ENCODE assay signal across 9 cellular contexts in the genomic region with DNA sequence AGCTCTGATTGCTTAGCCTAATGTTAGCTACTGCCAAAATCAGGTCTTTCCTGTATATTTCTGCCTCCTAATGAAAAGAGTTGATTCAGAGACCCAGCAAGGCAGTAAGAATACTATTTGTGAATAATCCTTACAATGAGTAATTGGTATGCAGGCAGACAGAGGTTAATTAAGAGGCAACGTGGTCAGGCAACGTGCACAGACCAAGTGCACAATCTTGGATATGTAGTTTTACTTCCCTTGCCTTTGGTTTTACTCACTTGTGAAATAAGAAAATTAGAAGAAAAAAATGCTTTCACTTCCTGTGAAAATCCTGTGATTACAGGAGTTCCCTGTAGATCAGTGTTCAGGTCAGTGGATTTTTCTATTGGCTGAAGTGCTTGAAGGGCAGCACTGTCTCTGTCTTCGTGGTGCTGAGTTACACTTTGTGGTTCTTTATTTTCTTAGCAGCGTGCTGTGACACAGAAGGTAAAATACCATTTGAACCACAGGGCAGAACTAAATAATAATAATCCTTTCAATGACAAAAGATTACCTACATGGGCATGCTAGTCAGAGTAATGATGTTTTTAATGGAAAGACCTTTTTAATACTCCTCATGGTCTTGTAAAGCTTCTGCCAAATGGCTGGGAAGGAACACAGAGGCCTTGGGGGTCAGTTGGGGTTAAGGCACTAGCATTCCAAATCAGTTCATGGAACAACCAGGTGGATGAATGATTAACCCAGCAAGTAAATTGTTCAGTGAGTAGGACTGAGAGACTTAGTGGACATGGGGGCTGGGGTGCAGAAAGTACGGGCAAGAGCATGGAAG.
DNase-seq lines count a peak whose midpoint lies in the region; ATAC-seq and TF ChIP-seq lines count a peak whose summit lies in the region.
"Had no signal": no experiment of that assay in that cellular context is flagged by ENCODE, and none has a peak within 500 bp of the region (broad histone marks: within the 10 kb centered on the region; RNA-seq: fewer than 3 reads in every experiment).

No MANE protein-coding gene starts in this region.

- TF ChIP-seq POLR2A in right lobe of liver (IDR thresholded peaks at IDR 0.05), result peak; percentile 41

- H3K27ac ChIP-seq in BLaER1 treated with 17β-estradiol and CSF1 and Interleukin-3, amounts not matched to agents 10 nM and 100 nM, result peak overlapping the region in 4 of 11 experiments; percentile 31 to 51 (median 46); a peak in 7 of 22 replicates
- peak overlapping the region; percentile 52 to 90 (median 83) for H3K27ac ChIP-seq in right lobe of liver

- ATAC-seq in HG02642 (IDR thresholded peaks at IDR 0.05; ENCODE audit: poor library complexity, unreplicated experiment) (peak; percentile 70), right lobe of liver (peak; percentile 86 to 94 (median 91))

- no peaks in the 10 kb centered on the region for H4K20me1 ChIP-seq in BLaER1 treated with 17β-estradiol and CSF1 and Interleukin-3, amounts not matched to agents 10 nM and 100 nM

- no peak for TF ChIP-seq CTCF in right lobe of liver (IDR thresholded peaks at IDR 0.05)

- intact Hi-C loops in right lobe of liver (cut with DNase I), result no loop called here

- H3K9me3 ChIP-seq in BLaER1 treated with 17β-estradiol and CSF1 and Interleukin-3, amounts not matched to agents 10 nM and 100 nM (replicated peaks in 1 of 11), result no peaks in the 10 kb centered on the region
- no peaks in the 10 kb centered on the region for H3K9me3 ChIP-seq in right lobe of liver

- no peak overlapping the region for H3K4me3 ChIP-seq in BLaER1 treated with 17β-estradiol and CSF1 and Interleukin-3, amounts not matched to agents 10 nM and 100 nM
- peak overlapping the region; percentile 29 to 47 (median 40) for H3K4me3 ChIP-seq in right lobe of liver

- H3K36me3 ChIP-seq in BLaER1 treated with 17β-estradiol and CSF1 and Interleukin-3, amounts not matched to agents 10 nM and 100 nM, result no peaks in the 10 kb centered on the region
- H3K36me3 ChIP-seq in right lobe of liver, result no peaks in the 10 kb centered on the region

- H3K9ac ChIP-seq in BLaER1 treated with 17β-estradiol and CSF1 and Interleukin-3, amounts not matched to agents 10 nM and 100 nM, result no peak overlapping the region

- peak overlapping the region; percentile 62 to 94 (median 77); a peak in 21 of 22 replicates for H3K4me2 ChIP-seq in BLaER1 treated with 17β-estradiol and CSF1 and Interleukin-3, amounts not matched to agents 10 nM and 100 nM

- peaks cover 37 to 49% (median 42%) of the 10 kb centered on the region in 10 experiments for H3K4me1 ChIP-seq in BLaER1 treated with 17β-estradiol and CSF1 and Interleukin-3, amounts not matched to agents 10 nM and 100 nM
- peaks cover 0 to 47% (median 13%) of the 10 kb centered on the region in 4 donors for H3K4me1 ChIP-seq in right lobe of liver

- no peaks in the 10 kb centered on the region for H3K27me3 ChIP-seq in BLaER1 treated with 17β-estradiol and CSF1 and Interleukin-3, amounts not matched to agents 10 nM and 100 nM
- no peaks in the 10 kb centered on the region for H3K27me3 ChIP-seq in right lobe of liver

- DNase-seq in RPMI7951 (ENCODE audit: low read depth) (peak; percentile 53), right lobe of liver (peak; percentile 29 to 78 (median 67)), Kasumi-1 (lab: John Stamatoyannopoulos, UW) (no peak), DMS114 treated with DMSO at 0.1 percent for 48 hours (lab: John Stamatoyannopoulos, UW; ENCODE audit: unreplicated experiment) (no peak), COLO668 (lab: John Stamatoyannopoulos, UW; ENCODE audit: unreplicated experiment) (no peak)
- no peak for DNase-seq in stimulated activated CD4-positive, alpha-beta T cell treated with anti-CD3 and anti-CD28 coated beads, Interleukin-2, amount 100 ng/mL, for 24 hours
- DNase-seq: stimulated activated CD4-positive, alpha-beta T cell treated with anti-CD3 and anti-CD28 coated beads, Interleukin-1b, Interleukin-23, amount 100 ng/mL, for 48 hours had no signal

- WGBS in right lobe of liver (ENCODE audit: insufficient coverage, low coverage, low lambda C conversion rate, missing lambda C conversion rate), result 13% methylated on average over 5 of the region's 5 CpGs

Comparison
In these comparisons a context has a peak if more than half of its experiments do, and no peak if none do; other contexts are left out.
1. H3K4me3 ChIP-seq: peak in right lobe of liver (3 of 3); none in BLaER1 treated with 17β-estradiol and CSF1 and Interleukin-3, amounts not matched to agents 10 nM and 100 nM (0 of 10).
2. DNase-seq: peak in RPMI7951 (single experiment) and right lobe of liver (3 of 3); none in Kasumi-1 (0 of 2), stimulated activated CD4-positive, alpha-beta T cell treated with anti-CD3 and anti-CD28 coated beads, Interleukin-2, amount 100 ng/mL, for 24 hours (0 of 2), DMS114 treated with DMSO at 0.1 percent for 48 hours (single experiment) and COLO668 (single experiment).